In genomic region chr3:48185129-48185528, GRCh38 we compare ENCODE assay signal across 1 cellular context.
TF ChIP-seq lines count a peak whose summit lies in the region.

No MANE protein-coding gene starts in this region.

TF ChIP-seq in GM12878, 131 proteins besides CTCF, POLR2A, EP300 and RAD21:
- no peak for TF ChIP-seq CUX1 (IDR thresholded peaks at IDR 0.05; ENCODE audit: insufficient replicate concordance, low read depth, low read length)
- no peak for TF ChIP-seq NR2C2 (IDR thresholded peaks at IDR 0.05; ENCODE audit: borderline replicate concordance, control insufficient read depth, insufficient read length, low read depth)
- no peak for TF ChIP-seq CBFB (IDR thresholded peaks at IDR 0.05; ENCODE audit: low read depth)
- no peak for TF ChIP-seq ZNF24 (IDR thresholded peaks at IDR 0.05)
- TF ChIP-seq ZBED1 (IDR thresholded peaks at IDR 0.05; ENCODE audit: borderline replicate concordance) = no peak
- no peak for TF ChIP-seq ZZZ3 (IDR thresholded peaks at IDR 0.05; ENCODE audit: control insufficient read depth, insufficient read length, low read depth)
- no peak for TF ChIP-seq HDGF (IDR thresholded peaks at IDR 0.05)
- no peak for TF ChIP-seq KDM1A (IDR thresholded peaks at IDR 0.05; ENCODE audit: borderline replicate concordance)
- TF ChIP-seq RCOR1 (conservative IDR thresholded peaks at IDR 0.05; ENCODE audit: low read depth, low read length) = no peak
- no peak for TF ChIP-seq CEBPB (IDR thresholded peaks at IDR 0.05; ENCODE audit: borderline replicate concordance in 1 of 2, low read depth in 2 of 2, low read length in 2 of 2)
- TF ChIP-seq ZBTB33 (IDR thresholded peaks at IDR 0.05) = no peak
- TF ChIP-seq YY1 (IDR thresholded peaks at IDR 0.05; ENCODE audit: low read depth, low read length) = no peak
- no peak for TF ChIP-seq RBBP5 (conservative IDR thresholded peaks at IDR 0.05)
- TF ChIP-seq BCL11A (IDR thresholded peaks at IDR 0.05; ENCODE audit: low read depth, low read length) = no peak
- no peak for TF ChIP-seq IRF5 (IDR thresholded peaks at IDR 0.05; ENCODE audit: borderline replicate concordance)
- no peak for TF ChIP-seq ZBTB40 (IDR thresholded peaks at IDR 0.05; ENCODE audit: borderline replicate concordance)
- TF ChIP-seq HCFC1 (IDR thresholded peaks at IDR 0.05; ENCODE audit: low read length) = no peak
